Comparison of ENCODE assay signal across 1 cellular context in the genomic region with DNA sequence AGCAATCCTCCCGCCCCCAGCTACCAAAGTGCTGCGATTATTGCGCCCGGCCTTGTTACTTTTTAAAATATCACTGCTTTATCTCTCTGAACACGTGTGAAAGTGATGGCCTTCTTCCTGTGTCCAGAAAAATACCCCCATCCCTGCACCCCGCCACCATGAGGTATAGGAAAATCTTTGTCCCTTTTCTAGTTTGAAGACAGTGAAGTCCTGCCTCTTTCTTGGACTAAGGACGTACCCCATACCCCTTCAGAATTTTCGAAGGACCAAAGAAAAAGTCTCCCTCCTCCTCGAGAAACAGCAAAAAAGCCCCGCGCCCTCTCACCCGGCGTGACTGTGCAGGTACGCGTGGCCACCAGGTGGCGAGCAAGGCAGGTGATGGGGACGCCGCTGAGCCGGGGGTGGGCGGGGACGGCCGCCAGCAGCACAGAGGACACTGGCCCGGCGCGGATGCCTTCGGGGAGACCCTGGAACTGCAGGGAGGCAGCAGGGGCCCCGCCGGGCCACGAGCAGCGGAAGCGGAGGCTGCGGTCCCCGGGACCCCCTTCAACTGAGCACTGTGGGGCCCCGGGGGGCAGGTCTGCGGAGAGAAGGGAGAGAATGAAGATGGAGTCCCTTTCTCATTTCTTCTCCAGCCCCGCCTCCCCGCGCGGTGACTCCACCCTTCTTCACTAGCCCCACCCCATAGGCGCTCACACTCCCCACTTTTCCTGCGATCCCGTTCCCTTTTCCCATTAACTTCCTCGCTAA.
A peak's percentile ranks its signal among the peaks of the same experiment; 100 is the strongest.
TF ChIP-seq lines count a peak whose summit lies in the region.

No MANE protein-coding gene starts in this region.

TF ChIP-seq in K562, 482 proteins besides CTCF, POLR2A, EP300 and RAD21 (continued from another document and continues in another):
- TF ChIP-seq ZNF408 (CRISPR knock-in tag; IDR thresholded peaks at IDR 0.05; ENCODE audit: low read depth) = no peak
- TF ChIP-seq CHCHD3 (CRISPR knock-in tag; IDR thresholded peaks at IDR 0.05) = no peak
- no peak for TF ChIP-seq NRF1 (conservative IDR thresholded peaks at IDR 0.05 in 1 of 2, IDR thresholded peaks at IDR 0.05 in 1 of 2)
- TF ChIP-seq BRD9 (IDR thresholded peaks at IDR 0.05; ENCODE audit: low read depth, partially characterized antibody) = no peak
- 0 out of 2 replicates have a peak, but pooled peaks have one; percentile 14 for TF ChIP-seq SUPT5H (IDR thresholded peaks at IDR 0.05)
- TF ChIP-seq ZNF3 (CRISPR knock-in tag; IDR thresholded peaks at IDR 0.05) = no peak
- TF ChIP-seq PTBP1 (IDR thresholded peaks at IDR 0.05; ENCODE audit: low read depth, low read length) = no peak
- no peak for TF ChIP-seq IRF2 (CRISPR knock-in tag; IDR thresholded peaks at IDR 0.05)
- TF ChIP-seq ZNF431 (CRISPR knock-in tag; IDR thresholded peaks at IDR 0.05) = peak; percentile 21; the same call in 1 of the 2 replicates
- peak; percentile 43; the same call in 1 of the 2 replicates for TF ChIP-seq ATF7 (IDR thresholded peaks at IDR 0.05)
- TF ChIP-seq MTA1 (IDR thresholded peaks at IDR 0.05; ENCODE audit: borderline replicate concordance) = no peak
- no peak for TF ChIP-seq U2AF2 (optimal IDR thresholded peaks at IDR 0.05; ENCODE audit: low read depth, low read length)
- no peak for TF ChIP-seq BRF1 (IDR thresholded peaks at IDR 0.05; ENCODE audit: borderline replicate concordance, extremely low read depth, insufficient read length)
- TF ChIP-seq, protein P1, sequence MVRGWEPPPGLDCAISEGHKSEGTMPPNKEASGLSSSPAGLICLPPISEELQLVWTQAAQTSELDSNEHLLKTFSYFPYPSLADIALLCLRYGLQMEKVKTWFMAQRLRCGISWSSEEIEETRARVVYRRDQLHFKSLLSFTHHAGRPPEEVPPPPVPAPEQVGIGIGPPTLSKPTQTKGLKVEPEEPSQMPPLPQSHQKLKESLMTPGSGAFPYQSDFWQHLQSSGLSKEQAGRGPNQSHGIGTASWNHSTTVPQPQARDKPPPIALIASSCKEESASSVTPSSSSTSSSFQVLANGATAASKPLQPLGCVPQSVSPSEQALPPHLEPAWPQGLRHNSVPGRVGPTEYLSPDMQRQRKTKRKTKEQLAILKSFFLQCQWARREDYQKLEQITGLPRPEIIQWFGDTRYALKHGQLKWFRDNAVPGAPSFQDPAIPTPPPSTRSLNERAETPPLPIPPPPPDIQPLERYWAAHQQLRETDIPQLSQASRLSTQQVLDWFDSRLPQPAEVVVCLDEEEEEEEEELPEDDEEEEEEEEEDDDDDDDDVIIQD (CRISPR knock-in tag; IDR thresholded peaks at IDR 0.05) = no peak
- TF ChIP-seq ILF3 (IDR thresholded peaks at IDR 0.05; ENCODE audit: borderline replicate concordance) = no peak
- no peak for TF ChIP-seq ZZZ3 (IDR thresholded peaks at IDR 0.05)
- TF ChIP-seq ZFPM2 (CRISPR knock-in tag; IDR thresholded peaks at IDR 0.05) = no peak
- no peak for TF ChIP-seq EWSR1 (IDR thresholded peaks at IDR 0.05; ENCODE audit: borderline replicate concordance, low read depth, partially characterized antibody)
- TF ChIP-seq ZNF436 (CRISPR knock-in tag; IDR thresholded peaks at IDR 0.05) = no peak
- TF ChIP-seq, protein P2, sequence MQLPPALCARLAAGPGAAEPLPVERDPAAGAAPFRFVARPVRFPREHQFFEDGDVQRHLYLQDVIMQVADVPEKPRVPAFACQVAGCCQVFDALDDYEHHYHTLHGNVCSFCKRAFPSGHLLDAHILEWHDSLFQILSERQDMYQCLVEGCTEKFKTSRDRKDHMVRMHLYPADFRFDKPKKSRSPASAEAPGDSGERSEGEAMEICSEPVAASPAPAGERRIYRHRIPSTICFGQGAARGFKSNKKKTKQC (CRISPR knock-in tag; IDR thresholded peaks at IDR 0.05) = 0 out of 2 replicates have a peak, but pooled peaks have one; percentile 9
- no peak for TF ChIP-seq KAT2B (IDR thresholded peaks at IDR 0.05; ENCODE audit: low read depth, low read length)
- TF ChIP-seq, protein P3, sequence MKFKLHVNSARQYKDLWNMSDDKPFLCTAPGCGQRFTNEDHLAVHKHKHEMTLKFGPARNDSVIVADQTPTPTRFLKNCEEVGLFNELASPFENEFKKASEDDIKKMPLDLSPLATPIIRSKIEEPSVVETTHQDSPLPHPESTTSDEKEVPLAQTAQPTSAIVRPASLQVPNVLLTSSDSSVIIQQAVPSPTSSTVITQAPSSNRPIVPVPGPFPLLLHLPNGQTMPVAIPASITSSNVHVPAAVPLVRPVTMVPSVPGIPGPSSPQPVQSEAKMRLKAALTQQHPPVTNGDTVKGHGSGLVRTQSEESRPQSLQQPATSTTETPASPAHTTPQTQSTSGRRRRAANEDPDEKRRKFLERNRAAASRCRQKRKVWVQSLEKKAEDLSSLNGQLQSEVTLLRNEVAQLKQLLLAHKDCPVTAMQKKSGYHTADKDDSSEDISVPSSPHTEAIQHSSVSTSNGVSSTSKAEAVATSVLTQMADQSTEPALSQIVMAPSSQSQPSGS (CRISPR knock-in tag; IDR thresholded peaks at IDR 0.05) = no peak
- no peak for TF ChIP-seq BDP1 (IDR thresholded peaks at IDR 0.05; ENCODE audit: insufficient read depth, insufficient read length)
- TF ChIP-seq, protein P4, sequence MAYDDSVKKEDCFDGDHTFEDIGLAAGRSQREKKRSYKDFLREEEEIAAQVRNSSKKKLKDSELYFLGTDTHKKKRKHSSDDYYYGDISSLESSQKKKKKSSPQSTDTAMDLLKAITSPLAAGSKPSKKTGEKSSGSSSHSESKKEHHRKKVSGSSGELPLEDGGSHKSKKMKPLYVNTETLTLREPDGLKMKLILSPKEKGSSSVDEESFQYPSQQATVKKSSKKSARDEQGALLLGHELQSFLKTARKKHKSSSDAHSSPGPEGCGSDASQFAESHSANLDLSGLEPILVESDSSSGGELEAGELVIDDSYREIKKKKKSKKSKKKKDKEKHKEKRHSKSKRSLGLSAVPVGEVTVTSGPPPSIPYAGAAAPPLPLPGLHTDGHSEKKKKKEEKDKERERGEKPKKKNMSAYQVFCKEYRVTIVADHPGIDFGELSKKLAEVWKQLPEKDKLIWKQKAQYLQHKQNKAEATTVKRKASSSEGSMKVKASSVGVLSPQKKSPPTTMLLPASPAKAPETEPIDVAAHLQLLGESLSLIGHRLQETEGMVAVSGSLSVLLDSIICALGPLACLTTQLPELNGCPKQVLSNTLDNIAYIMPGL (CRISPR knock-in tag; IDR thresholded peaks at IDR 0.05) = 0 out of 2 replicates have a peak, but pooled peaks have one; percentile 59
- TF ChIP-seq NFXL1 (CRISPR knock-in tag; IDR thresholded peaks at IDR 0.05) = no peak
- TF ChIP-seq ZNF696 (CRISPR knock-in tag; conservative IDR thresholded peaks at IDR 0.05) = no peak
- TF ChIP-seq, protein P5, sequence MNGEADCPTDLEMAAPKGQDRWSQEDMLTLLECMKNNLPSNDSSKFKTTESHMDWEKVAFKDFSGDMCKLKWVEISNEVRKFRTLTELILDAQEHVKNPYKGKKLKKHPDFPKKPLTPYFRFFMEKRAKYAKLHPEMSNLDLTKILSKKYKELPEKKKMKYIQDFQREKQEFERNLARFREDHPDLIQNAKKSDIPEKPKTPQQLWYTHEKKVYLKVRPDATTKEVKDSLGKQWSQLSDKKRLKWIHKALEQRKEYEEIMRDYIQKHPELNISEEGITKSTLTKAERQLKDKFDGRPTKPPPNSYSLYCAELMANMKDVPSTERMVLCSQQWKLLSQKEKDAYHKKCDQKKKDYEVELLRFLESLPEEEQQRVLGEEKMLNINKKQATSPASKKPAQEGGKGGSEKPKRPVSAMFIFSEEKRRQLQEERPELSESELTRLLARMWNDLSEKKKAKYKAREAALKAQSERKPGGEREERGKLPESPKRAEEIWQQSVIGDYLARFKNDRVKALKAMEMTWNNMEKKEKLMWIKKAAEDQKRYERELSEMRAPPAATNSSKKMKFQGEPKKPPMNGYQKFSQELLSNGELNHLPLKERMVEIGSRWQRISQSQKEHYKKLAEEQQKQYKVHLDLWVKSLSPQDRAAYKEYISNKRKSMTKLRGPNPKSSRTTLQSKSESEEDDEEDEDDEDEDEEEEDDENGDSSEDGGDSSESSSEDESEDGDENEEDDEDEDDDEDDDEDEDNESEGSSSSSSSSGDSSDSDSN (IDR thresholded peaks at IDR 0.05; ENCODE audit: borderline replicate concordance in 1 of 2, low read depth in 2 of 2, low read length in 2 of 2) = 0 out of 4 replicates have a peak, but pooled peaks of 1 of the 2 experiments have one; percentile 26
- TF ChIP-seq, protein P6, sequence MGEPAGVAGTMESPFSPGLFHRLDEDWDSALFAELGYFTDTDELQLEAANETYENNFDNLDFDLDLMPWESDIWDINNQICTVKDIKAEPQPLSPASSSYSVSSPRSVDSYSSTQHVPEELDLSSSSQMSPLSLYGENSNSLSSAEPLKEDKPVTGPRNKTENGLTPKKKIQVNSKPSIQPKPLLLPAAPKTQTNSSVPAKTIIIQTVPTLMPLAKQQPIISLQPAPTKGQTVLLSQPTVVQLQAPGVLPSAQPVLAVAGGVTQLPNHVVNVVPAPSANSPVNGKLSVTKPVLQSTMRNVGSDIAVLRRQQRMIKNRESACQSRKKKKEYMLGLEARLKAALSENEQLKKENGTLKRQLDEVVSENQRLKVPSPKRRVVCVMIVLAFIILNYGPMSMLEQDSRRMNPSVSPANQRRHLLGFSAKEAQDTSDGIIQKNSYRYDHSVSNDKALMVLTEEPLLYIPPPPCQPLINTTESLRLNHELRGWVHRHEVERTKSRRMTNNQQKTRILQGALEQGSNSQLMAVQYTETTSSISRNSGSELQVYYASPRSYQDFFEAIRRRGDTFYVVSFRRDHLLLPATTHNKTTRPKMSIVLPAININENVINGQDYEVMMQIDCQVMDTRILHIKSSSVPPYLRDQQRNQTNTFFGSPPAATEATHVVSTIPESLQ (CRISPR knock-in tag; IDR thresholded peaks at IDR 0.05) = no peak
- peak; percentile 53; the same call in 1 of the 2 replicates for TF ChIP-seq ETV1 (tag; conservative IDR thresholded peaks at IDR 0.05; ENCODE audit: low read depth)
- no peak for TF ChIP-seq ZFP1 (CRISPR knock-in tag; IDR thresholded peaks at IDR 0.05)
- TF ChIP-seq CCNT2 (IDR thresholded peaks at IDR 0.05; ENCODE audit: borderline replicate concordance, extremely low read depth, insufficient read length, low read depth, low read length) = peak; percentile 28
- TF ChIP-seq, protein P7, sequence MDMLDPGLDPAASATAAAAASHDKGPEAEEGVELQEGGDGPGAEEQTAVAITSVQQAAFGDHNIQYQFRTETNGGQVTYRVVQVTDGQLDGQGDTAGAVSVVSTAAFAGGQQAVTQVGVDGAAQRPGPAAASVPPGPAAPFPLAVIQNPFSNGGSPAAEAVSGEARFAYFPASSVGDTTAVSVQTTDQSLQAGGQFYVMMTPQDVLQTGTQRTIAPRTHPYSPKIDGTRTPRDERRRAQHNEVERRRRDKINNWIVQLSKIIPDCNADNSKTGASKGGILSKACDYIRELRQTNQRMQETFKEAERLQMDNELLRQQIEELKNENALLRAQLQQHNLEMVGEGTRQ (CRISPR knock-in tag; IDR thresholded peaks at IDR 0.05) = no peak
- TF ChIP-seq CREM (IDR thresholded peaks at IDR 0.05; ENCODE audit: low read depth) = peak; percentile 77
- no peak for TF ChIP-seq HLTF (IDR thresholded peaks at IDR 0.05)
- no peak for TF ChIP-seq KLF16 (IDR thresholded peaks at IDR 0.05)
- TF ChIP-seq EGR1 (conservative IDR thresholded peaks at IDR 0.05) = peak; percentile 59
- TF ChIP-seq SMAD4 (CRISPR knock-in tag; conservative IDR thresholded peaks at IDR 0.05) = peak; percentile 62; the same call in 1 of the 2 replicates
- TF ChIP-seq, protein P8, sequence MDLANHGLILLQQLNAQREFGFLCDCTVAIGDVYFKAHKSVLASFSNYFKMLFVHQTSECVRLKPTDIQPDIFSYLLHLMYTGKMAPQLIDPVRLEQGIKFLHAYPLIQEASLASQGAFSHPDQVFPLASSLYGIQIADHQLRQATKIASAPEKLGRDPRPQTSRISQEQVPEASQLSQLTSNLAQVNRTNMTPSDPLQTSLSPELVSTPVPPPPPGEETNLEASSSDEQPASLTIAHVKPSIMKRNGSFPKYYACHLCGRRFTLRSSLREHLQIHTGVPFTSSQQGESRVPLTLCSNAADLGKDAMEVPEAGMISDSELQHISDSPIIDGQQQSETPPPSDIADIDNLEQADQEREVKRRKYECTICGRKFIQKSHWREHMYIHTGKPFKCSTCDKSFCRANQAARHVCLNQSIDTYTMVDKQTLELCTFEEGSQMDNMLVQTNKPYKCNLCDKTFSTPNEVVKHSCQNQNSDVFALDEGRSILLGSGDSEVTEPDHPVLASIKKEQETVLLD (IDR thresholded peaks at IDR 0.05) = peak; percentile 64; the same call in 1 of the 2 replicates
- TF ChIP-seq, protein P9, sequence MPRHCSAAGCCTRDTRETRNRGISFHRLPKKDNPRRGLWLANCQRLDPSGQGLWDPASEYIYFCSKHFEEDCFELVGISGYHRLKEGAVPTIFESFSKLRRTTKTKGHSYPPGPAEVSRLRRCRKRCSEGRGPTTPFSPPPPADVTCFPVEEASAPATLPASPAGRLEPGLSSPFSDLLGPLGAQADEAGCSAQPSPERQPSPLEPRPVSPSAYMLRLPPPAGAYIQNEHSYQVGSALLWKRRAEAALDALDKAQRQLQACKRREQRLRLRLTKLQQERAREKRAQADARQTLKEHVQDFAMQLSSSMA (CRISPR knock-in tag; IDR thresholded peaks at IDR 0.05) = no peak
- TF ChIP-seq STAG1 (CRISPR knock-in tag; IDR thresholded peaks at IDR 0.05; ENCODE audit: borderline replicate concordance) = peak; percentile 76
- TF ChIP-seq MTF1 (CRISPR knock-in tag; IDR thresholded peaks at IDR 0.05; ENCODE audit: borderline replicate concordance) = no peak
- TF ChIP-seq ZNF23 (CRISPR knock-in tag; IDR thresholded peaks at IDR 0.05) = no peak
- peak; percentile 54 for TF ChIP-seq CXXC5 (CRISPR knock-in tag; IDR thresholded peaks at IDR 0.05)
- TF ChIP-seq ZNF24 (IDR thresholded peaks at IDR 0.05) = 0 out of 2 replicates have a peak, but pooled peaks have one; percentile 1
- peak; percentile 35; the same call in 1 of the 2 replicates for TF ChIP-seq TEAD4 (IDR thresholded peaks at IDR 0.05; ENCODE audit: low read length)
- no peak for TF ChIP-seq TEAD4 (CRISPR knock-in tag; IDR thresholded peaks at IDR 0.05; ENCODE audit: borderline replicate concordance)
- no peak for TF ChIP-seq RFX5 (IDR thresholded peaks at IDR 0.05; ENCODE audit: low read depth, low read length)
- no peak for TF ChIP-seq NR1H2 (CRISPR knock-in tag; IDR thresholded peaks at IDR 0.05)
- TF ChIP-seq, protein P10, sequence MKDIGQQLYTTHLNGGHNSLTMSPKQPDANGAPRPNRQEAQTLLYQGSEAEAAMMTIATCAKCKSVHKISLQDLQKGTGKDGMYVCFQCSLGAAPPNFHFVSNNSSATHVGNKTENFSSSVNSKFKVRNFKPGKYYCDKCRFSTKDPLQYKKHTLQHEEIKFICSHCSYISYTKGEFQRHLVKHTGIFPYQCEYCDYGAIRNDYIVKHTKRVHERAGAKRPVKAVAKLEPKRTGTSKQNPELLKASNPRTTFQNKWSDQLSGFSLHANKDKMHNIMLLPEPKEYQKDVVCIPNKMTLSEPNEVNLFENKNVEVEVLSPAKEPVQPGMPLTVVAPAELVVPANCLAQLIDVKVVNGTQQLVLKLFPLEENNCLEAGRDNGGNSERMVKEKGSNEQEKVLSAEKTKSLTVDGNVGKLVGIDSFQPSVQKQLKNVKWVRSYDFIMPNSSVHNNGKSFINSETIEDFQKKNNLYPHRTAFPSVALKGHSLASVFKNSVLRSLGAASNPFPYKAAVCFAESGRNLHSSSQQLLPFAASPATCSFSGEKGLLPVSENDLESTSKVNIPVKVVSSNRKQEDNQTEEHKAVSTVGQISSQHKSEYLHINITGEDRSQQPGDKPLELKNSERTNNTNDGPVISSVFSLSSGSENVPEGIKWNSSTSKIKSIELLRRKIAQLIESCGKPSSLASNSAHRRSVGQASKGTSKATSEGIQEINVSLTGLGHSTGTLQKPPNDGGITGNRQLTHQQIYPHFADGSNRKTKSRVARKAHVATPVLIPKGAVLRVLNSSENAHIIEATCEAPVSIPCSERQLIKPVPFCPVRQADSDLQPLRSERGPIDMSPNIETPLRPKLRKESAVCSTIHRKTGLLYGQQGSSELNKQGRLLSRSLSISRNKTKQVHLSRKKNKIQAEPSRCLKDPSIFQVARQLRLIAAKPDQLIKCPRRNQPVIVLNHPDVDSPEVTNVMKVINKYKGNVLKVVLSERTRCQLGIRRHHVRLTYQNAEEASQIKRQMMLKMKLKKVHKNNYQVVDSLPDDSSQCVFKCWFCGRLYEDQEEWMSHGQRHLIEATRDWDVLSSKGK (CRISPR knock-in tag; IDR thresholded peaks at IDR 0.05) = no peak
